ENCODE assay signal across 9 cellular contexts in the genomic region with DNA sequence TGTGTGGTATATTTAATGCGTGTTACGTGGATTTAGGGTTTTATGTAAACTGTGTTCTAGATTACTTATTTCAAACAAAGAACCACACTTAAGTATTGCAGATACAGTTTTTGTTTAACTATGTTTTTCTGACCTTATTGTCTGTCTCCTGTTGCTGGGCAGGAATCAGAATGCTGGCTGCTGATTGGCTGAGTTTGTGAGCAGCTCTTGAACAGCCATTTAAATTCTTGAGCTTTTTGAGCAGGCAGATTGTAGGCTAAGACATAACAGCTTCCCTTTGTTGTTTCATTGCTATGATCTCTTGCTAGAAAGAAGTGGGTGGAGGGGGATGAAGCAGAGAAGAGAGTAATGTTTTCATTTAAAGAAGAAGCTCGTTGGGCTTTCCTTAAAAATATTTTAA. TPM values are rescaled to one million over a fixed set of nuclear protein-coding genes. Genes with fewer than 3 reads are reported as not detected.
DNase-seq lines count a peak whose midpoint lies in the region; ATAC-seq, FAIRE-seq and TF ChIP-seq lines count a peak whose summit lies in the region.
"Had no signal": no experiment of that assay in that cellular context is flagged by ENCODE, and none has a peak within 500 bp of the region (broad histone marks: within the 10 kb centered on the region; RNA-seq: fewer than 3 reads in every experiment).

No MANE protein-coding gene starts in this region.

- TF ChIP-seq POLR2A in stomach (IDR thresholded peaks at IDR 0.05): no peak

- peak overlapping the region; percentile 78 for H3K27ac Mint-ChIP-seq in activated T-helper 17 cell treated with anti-CD3 and anti-CD28 coated beads, Interleukin-2, amount 50 U/mL, for 72 hours
- H3K27ac Mint-ChIP-seq in nephron: peak overlapping the region; percentile 95 to 98 (median 97)

- H3K27me3 ChIP-seq in stomach: no peaks in the 10 kb centered on the region

- peaks cover 15 to 74% (median 46%) of the 10 kb centered on the region in 4 donors for H3K4me1 ChIP-seq in stomach

- no peak for TF ChIP-seq CTCF in nephron (IDR thresholded peaks at IDR 0.05; ENCODE audit: unreplicated experiment in 3 of 3)
- TF ChIP-seq CTCF in stomach (IDR thresholded peaks at IDR 0.05): no peak

- H3K4me3 ChIP-seq in stomach: no peak overlapping the region
- H3K4me3 ChIP-seq: SK-N-MC had no signal

- intact Hi-C loops in stomach (cut with DNase I; ENCODE audit: low total_unique reads): no loop called here

- peak overlapping the region; percentile 71 for H3K4me3 Mint-ChIP-seq in activated T-helper 17 cell treated with anti-CD3 and anti-CD28 coated beads, Interleukin-2, amount 50 U/mL, for 72 hours
- peak overlapping the region; percentile 72 to 79 (median 73) for H3K4me3 Mint-ChIP-seq in nephron

- H3K27me3 Mint-ChIP-seq in activated T-helper 17 cell treated with anti-CD3 and anti-CD28 coated beads, Interleukin-2, amount 50 U/mL, for 72 hours: no peaks in the 10 kb centered on the region
- no peaks in the 10 kb centered on the region for H3K27me3 Mint-ChIP-seq in nephron (ENCODE audit: low read depth)

- peaks cover 0 to 15% (median 0%) of the 10 kb centered on the region in 4 donors for H3K36me3 ChIP-seq in stomach

- peak; percentile 96 for FAIRE-seq in G401.6 (lab: Jason Lieb, UNC)

- H3K27ac ChIP-seq in stomach: peak overlapping the region in 4 of 5 donors; percentile 27 to 74 (median 51)
- H3K27ac ChIP-seq: SK-N-MC had no signal

- 28 to 50% (median 38%) methylated on average over 3 of the region's 3 CpGs for WGBS in stomach, 5 donors

- H3K9me3 ChIP-seq in stomach: peaks cover 0 to 8% (median 4%) of the 10 kb centered on the region in 4 donors

- peaks cover 39% of the 10 kb centered on the region for H3K4me1 Mint-ChIP-seq in activated T-helper 17 cell treated with anti-CD3 and anti-CD28 coated beads, Interleukin-2, amount 50 U/mL, for 72 hours
- H3K4me1 Mint-ChIP-seq in nephron: peaks cover 12% of the 10 kb centered on the region

- ATAC-seq in activated T-helper 17 cell treated with anti-CD3 and anti-CD28 coated beads, Interleukin-2, amount 50 U/mL, for 72 hours (replicated peaks): peak; percentile 84
- ATAC-seq in GM19463 (IDR thresholded peaks at IDR 0.05; ENCODE audit: unreplicated experiment): no peak
- ATAC-seq in GM18868 (IDR thresholded peaks at IDR 0.05; ENCODE audit: unreplicated experiment): no peak

- DNase-seq in NCI-H82 (lab: John Stamatoyannopoulos, UW): peak; percentile 89
- DNase-seq in fibroblast of the conjunctiva (ENCODE audit: low read depth): peak; percentile 84
- peak; percentile 67 for DNase-seq in stomach

- H3K36me3 Mint-ChIP-seq in activated T-helper 17 cell treated with anti-CD3 and anti-CD28 coated beads, Interleukin-2, amount 50 U/mL, for 72 hours (ENCODE audit: low read depth): peaks cover 45% of the 10 kb centered on the region
- H3K36me3 Mint-ChIP-seq in nephron (ENCODE audit: low read depth): peaks cover 48% of the 10 kb centered on the region

- no peak for TF ChIP-seq EP300 in stomach (IDR thresholded peaks at IDR 0.05)

- H3K9me3 Mint-ChIP-seq in activated T-helper 17 cell treated with anti-CD3 and anti-CD28 coated beads, Interleukin-2, amount 50 U/mL, for 72 hours: peaks cover 6% of the 10 kb centered on the region
- H3K9me3 Mint-ChIP-seq in nephron: peaks cover 33% of the 10 kb centered on the region

RNA-seq across cellular contexts. Expression of gene ATF7IP, which starts 52.2 kb away (rescaled TPM):
- 100 to 1,000 TPM in 1 of 2 donors, 10 to 100 TPM in 1; 72.8 to 122 TPM for total RNA-seq in activated T-helper 17 cell treated with anti-CD3 and anti-CD28 coated beads, Interleukin-2, amount 50 U/mL, for 72 hours
- total RNA-seq in stomach: 10 to 100 TPM; 47.5 to 91.0 (median 84.8) TPM
- polyA plus RNA-seq in stomach: 1 to 10 TPM; 4.9 to 6.5 (median 5.7) TPM
